24 cellular contexts compared by ENCODE assay signal in the genomic region with DNA sequence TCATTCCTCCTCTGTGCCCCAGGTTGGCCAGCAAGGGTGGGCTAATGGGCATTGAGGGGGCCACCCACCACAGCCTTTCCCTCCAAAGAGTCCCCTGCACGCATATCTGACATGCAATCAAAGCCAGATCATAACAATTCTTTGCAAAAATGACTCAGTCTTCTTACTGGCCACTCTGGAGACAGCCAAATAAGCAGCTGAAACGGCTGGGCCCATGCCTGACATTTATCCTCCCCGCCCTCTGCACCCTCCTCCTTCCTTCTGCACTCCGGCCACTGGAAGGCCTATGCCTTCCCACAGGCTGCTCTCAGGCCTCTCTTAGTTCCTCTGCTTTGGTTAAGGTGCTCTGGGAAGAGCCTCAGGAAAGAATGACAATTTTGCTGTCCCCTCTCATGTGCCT. TPM values are rescaled to one million over a fixed set of nuclear protein-coding genes. Genes with fewer than 3 reads are reported as not detected.
DNase-seq lines count a peak whose midpoint lies in the region; ATAC-seq lines count a peak whose summit lies in the region.
"Had no signal": no experiment of that assay in that cellular context is flagged by ENCODE, and none has a peak within 500 bp of the region (broad histone marks: within the 10 kb centered on the region; RNA-seq: fewer than 3 reads in every experiment).

No MANE protein-coding gene starts in this region.

- H2BK5ac ChIP-seq in mesenchymal stem cell (ENCODE audit: low read depth, low read length, poor library complexity, severe bottlenecking) (no peak overlapping the region), mesendoderm (ENCODE audit: low read length) (no peak overlapping the region)

- WGBS in GM23248 (ENCODE audit: low coverage in 1 of 2, low lambda C conversion rate in 2 of 2, missing lambda C conversion rate in 2 of 2), 2 experiments: 12 to 14% methylated on average over 4 of the region's 4 CpGs
- 71% methylated on average over 4 of the region's 4 CpGs for WGBS in mesenchymal stem cell
- WGBS in mesendoderm (ENCODE audit: extremely low coverage, insufficient coverage, low lambda C conversion rate): no CpG with 5 or more reads among the region's 4 CpGs

- H3K56ac ChIP-seq in mesendoderm (ENCODE audit: low read length): no peak overlapping the region

- H4K5ac ChIP-seq in mesendoderm (ENCODE audit: low read length): no peak overlapping the region

- H3K27me3 ChIP-seq in GM23248 (replicated peaks; ENCODE audit: insufficient read depth) (no peaks in the 10 kb centered on the region), mesenchymal stem cell (ENCODE audit: control insufficient read depth in 1 of 2, insufficient read depth in 1 of 2, low read length in 2 of 2) (no peaks in the 10 kb centered on the region), mesendoderm (ENCODE audit: insufficient read depth, low read length, poor library complexity) (no peaks in the 10 kb centered on the region)
- H3K27me3 ChIP-seq: pancreas, right lobe of liver had no signal

- in situ Hi-C loops in GM23248 (cut with MboI): no loop called here
- in situ Hi-C loops in ACHN (cut with HindIII; ENCODE audit: low pct_ligation_motif_present, low pct_unique_long_range_greater_than_20kb, low sequenced_read_pairs): no loop called here

- H3K79me1 ChIP-seq in mesenchymal stem cell (replicated peaks; ENCODE audit: low read length, poor library complexity, severe bottlenecking) (no peaks in the 10 kb centered on the region), mesendoderm (ENCODE audit: low read length) (no peaks in the 10 kb centered on the region)

- H3K4me1 ChIP-seq in GM23248 (ENCODE audit: insufficient read depth) (0 out of 2 replicates have a peak, but pooled peaks cover 3% of the 10 kb centered on the region), mesenchymal stem cell (ENCODE audit: control insufficient read depth, insufficient read depth, low read depth, low read length) (no peaks in the 10 kb centered on the region), mesendoderm (ENCODE audit: control insufficient read depth, low read depth, low read length) (no peaks in the 10 kb centered on the region)
- H3K4me1 ChIP-seq: pancreas had no signal

- H2BK120ac ChIP-seq in mesenchymal stem cell (ENCODE audit: low read depth, low read length) (no peak overlapping the region), mesendoderm (ENCODE audit: low read depth, low read length) (no peak overlapping the region)

- no peak overlapping the region for H2AFZ ChIP-seq in GM23248
- H2AFZ ChIP-seq in mesenchymal stem cell (ENCODE audit: low read depth, low read length): no peak overlapping the region

- H4K20me1 ChIP-seq in GM23248 (ENCODE audit: insufficient read depth): no peaks in the 10 kb centered on the region; the same call in 1 of the 2 replicates

- ATAC-seq in GM21576 (IDR thresholded peaks at IDR 0.05; ENCODE audit: unreplicated experiment): no peak
- ATAC-seq in HG03457 (IDR thresholded peaks at IDR 0.05; ENCODE audit: unreplicated experiment): no peak
- ATAC-seq: naive thymus-derived CD8-positive, alpha-beta T cell; right lobe of liver had no signal

- H2AK5ac ChIP-seq in mesenchymal stem cell (ENCODE audit: low read length, severe bottlenecking) (no peak overlapping the region), mesendoderm (ENCODE audit: low read length) (no peak overlapping the region)

- H2BK15ac ChIP-seq in mesenchymal stem cell (ENCODE audit: low read depth, poor library complexity, severe bottlenecking): no peak overlapping the region
- no peak overlapping the region for H2BK15ac ChIP-seq in mesendoderm (replicated peaks; ENCODE audit: low read depth)

- H3K9me2 ChIP-seq in GM23248 (ENCODE audit: insufficient read depth): no peaks in the 10 kb centered on the region

- H3K4me2 ChIP-seq in GM23248 (ENCODE audit: unreplicated experiment): no peak overlapping the region
- no peak overlapping the region for H3K4me2 ChIP-seq in mesenchymal stem cell (ENCODE audit: low read length, poor library complexity, severe bottlenecking)
- H3K4me2 ChIP-seq in mesendoderm (ENCODE audit: low read length): no peak overlapping the region

- H3K4ac ChIP-seq in mesenchymal stem cell (ENCODE audit: low read depth in 1 of 2, low read length in 2 of 2) (peak overlapping the region in 1 of 2 experiments; percentile 10), mesendoderm (ENCODE audit: low read depth, low read length) (no peak overlapping the region)

- no peaks in the 10 kb centered on the region for H3K9me3 ChIP-seq in GM23248 (ENCODE audit: low read depth)
- no peaks in the 10 kb centered on the region for H3K9me3 ChIP-seq in mesenchymal stem cell (ENCODE audit: control insufficient read depth, low read length)
- H3K9me3 ChIP-seq: pancreas, right lobe of liver had no signal

- no peak overlapping the region for H3K23ac ChIP-seq in mesenchymal stem cell (ENCODE audit: low read length in 2 of 2)
- no peak overlapping the region for H3K23ac ChIP-seq in mesendoderm (ENCODE audit: low read length)

- H3K79me2 ChIP-seq in GM23248 (ENCODE audit: insufficient read depth) (no peaks in the 10 kb centered on the region), mesendoderm (ENCODE audit: control insufficient read depth, insufficient read depth, low read length) (no peaks in the 10 kb centered on the region)

- H3K9ac ChIP-seq in GM23248 (no peak overlapping the region), mesenchymal stem cell (ENCODE audit: low read length) (peak overlapping the region; percentile 54), mesendoderm (ENCODE audit: low read length) (no peak overlapping the region)

- DNase-seq in AG08396 (ENCODE audit: low spot score) (peak; percentile 54), GM23248 (peak; percentile 68), fibroblast of peridontal ligament (ENCODE audit: extremely low read depth) (peak; percentile 50), mesenchymal stem cell (no peak), mesendoderm (no peak), ACHN (no peak)
- DNase-seq: activated B cell treated with CpG ODN at 0.5 μM for 24 hours; activated CD4-positive, alpha-beta T cell treated with anti-CD3 and anti-CD28 coated beads, Interleukin-2, amount 50 U/mL, for 4 hours; activated gamma-delta T cell; CD8-positive, alpha-beta memory T cell; DMS53; foreskin melanocyte; GF-D8; naive thymus-derived CD8-positive, alpha-beta T cell; NCI-H187; NCI-H2227 treated with DMSO at 0.1 percent for 48 hours; NCI-H774; pancreas; right lobe of liver; SW 1271 had no signal

- H3K14ac ChIP-seq in mesenchymal stem cell (ENCODE audit: low read length in 2 of 2): no peak overlapping the region

- H3K36me3 ChIP-seq in GM23248 (ENCODE audit: low read depth) (no peaks in the 10 kb centered on the region), mesenchymal stem cell (ENCODE audit: control insufficient read depth in 1 of 2, insufficient read depth in 2 of 2, low read depth in 1 of 2, low read length in 2 of 2) (peaks cover 0 to 4% of the 10 kb centered on the region in 2 experiments), mesendoderm (ENCODE audit: control insufficient read depth, insufficient read depth, low read length) (no peaks in the 10 kb centered on the region)
- H3K36me3 ChIP-seq: pancreas, right lobe of liver had no signal

- no peak overlapping the region for H3K27ac ChIP-seq in GM23248
- no peak overlapping the region for H3K27ac ChIP-seq in mesenchymal stem cell (ENCODE audit: low read length, poor library complexity, severe bottlenecking)
- H3K27ac ChIP-seq in mesendoderm (ENCODE audit: low read depth, low read length): no peak overlapping the region
- H3K27ac ChIP-seq: pancreas, right lobe of liver had no signal

- no peak overlapping the region for H4K8ac ChIP-seq in mesenchymal stem cell (ENCODE audit: low read length)
- H4K8ac ChIP-seq in mesendoderm (ENCODE audit: low read depth, low read length): no peak overlapping the region

- H3K4me3 ChIP-seq in GM23248 (no peak overlapping the region), mesenchymal stem cell (ENCODE audit: insufficient read depth in 1 of 2, low read depth in 1 of 2, low read length in 2 of 2) (no peak overlapping the region), mesendoderm (ENCODE audit: low read length) (no peak overlapping the region)
- H3K4me3 ChIP-seq: pancreas, right lobe of liver had no signal

- no peak overlapping the region for H3K18ac ChIP-seq in mesenchymal stem cell (ENCODE audit: low read depth in 1 of 2, low read length in 2 of 2)
- H3K18ac ChIP-seq in mesendoderm (ENCODE audit: low read length): no peak overlapping the region

- H3F3A ChIP-seq in GM23248 (ENCODE audit: insufficient read depth): no peaks in the 10 kb centered on the region

- no peak overlapping the region for H2BK12ac ChIP-seq in mesenchymal stem cell (ENCODE audit: low read length in 2 of 2)

- no peak overlapping the region for H4K91ac ChIP-seq in mesenchymal stem cell (ENCODE audit: low read length)

RNA-seq across cellular contexts. Expression of gene NPFFR1, which starts 29.2 kb away (rescaled TPM):
- not detected in 2 replicates for total RNA-seq in GM23248 (2014; rRNA removed; shearing (Covaris generic))
- not detected in 2 replicates for polyA plus RNA-seq in GM23248 (2016; fragmentation: Nextera tagmentation; extraction: Ambion mirVana)
- polyA plus RNA-seq in mesenchymal stem cell (2013, experiment 1 of 2): under 0.01 TPM
- polyA plus RNA-seq in mesenchymal stem cell (2013, experiment 2 of 2): under 0.01 TPM
- polyA plus RNA-seq in mesendoderm (2013, experiment 1 of 2): not detected
- polyA plus RNA-seq in mesendoderm (2013, experiment 2 of 2): not detected
- total RNA-seq: activated B cell treated with CpG ODN at 0.5 μM for 24 hours; CD8-positive, alpha-beta memory T cell; mesenteric fat pad; naive thymus-derived CD8-positive, alpha-beta T cell; right lobe of liver; subcutaneous adipose tissue had no signal
- polyA plus RNA-seq: CD8-positive, alpha-beta memory T cell; naive thymus-derived CD8-positive, alpha-beta T cell had no signal

Comparison
In these comparisons a context has a peak if more than half of its experiments do, and no peak if none do; other contexts are left out.
1. DNase-seq: peak in AG08396 (single experiment), GM23248 (single experiment) and fibroblast of peridontal ligament (single experiment); none in mesenchymal stem cell (single experiment), mesendoderm (single experiment) and ACHN (single experiment).